Comparison of ENCODE assay signal across 9 cellular contexts in genomic region chr6:63504777-63505384, GRCh38.
DNase-seq lines count a peak whose midpoint lies in the region; ATAC-seq and TF ChIP-seq lines count a peak whose summit lies in the region.
"Had no signal": no experiment of that assay in that cellular context is flagged by ENCODE, and none has a peak within 500 bp of the region (broad histone marks: within the 10 kb centered on the region; RNA-seq: fewer than 3 reads in every experiment).

No MANE protein-coding gene starts in this region.

- no peaks in the 10 kb centered on the region for H3K36me3 ChIP-seq in transverse colon
- H3K36me3 ChIP-seq: neutrophil had no signal

- H3K27me3 ChIP-seq in transverse colon = no peaks in the 10 kb centered on the region
- H3K27me3 ChIP-seq: neutrophil had no signal

- intact Hi-C loops in transverse colon (cut with DNase I; ENCODE audit: low total_unique reads) = no loop called here

- in situ Hi-C loops in transverse colon (cut with MboI; ENCODE audit: low pct_ligation_motif_present in 1 of 4, low pct_unique_long_range_greater_than_20kb in 1 of 4, low sequenced_read_pairs in 3 of 4) = no loop called here

- WGBS in transverse colon (ENCODE audit: low coverage in 1 of 2), 2 donors = 67% methylated on average over 3 of the region's 3 CpGs; no CpG with 5 or more reads in 1 of the 2 donors

- TF ChIP-seq EP300 in transverse colon (IDR thresholded peaks at IDR 0.05; ENCODE audit: low read depth) = no peak

- H3K4me1 ChIP-seq in transverse colon = peaks cover 6 to 28% (median 15%) of the 10 kb centered on the region in 4 donors

- no peaks in the 10 kb centered on the region for H3K9me3 ChIP-seq in transverse colon
- H3K9me3 ChIP-seq: neutrophil had no signal

- TF ChIP-seq POLR2A in transverse colon (IDR thresholded peaks at IDR 0.05) = no peak

- no peak for TF ChIP-seq CTCF in transverse colon (IDR thresholded peaks at IDR 0.05)

- H3K4me3 ChIP-seq in transverse colon = no peak overlapping the region

- no peak overlapping the region for H3K27ac ChIP-seq in transverse colon
- H3K27ac ChIP-seq: neutrophil had no signal

- ATAC-seq in GM18873 (IDR thresholded peaks at IDR 0.05; ENCODE audit: low FRiP score, unreplicated experiment) (peak; percentile 100), GM21529 (IDR thresholded peaks at IDR 0.05; ENCODE audit: unreplicated experiment) (peak; percentile 98), HG03175 (IDR thresholded peaks at IDR 0.05; ENCODE audit: unreplicated experiment) (peak; percentile 99)

- DNase-seq in glomerular visceral epithelial cell (ENCODE audit: extremely low spot score) (peak; percentile 40), DMS153 treated with DMSO at 0.1 percent for 48 hours (lab: John Stamatoyannopoulos, UW; ENCODE audit: unreplicated experiment) (no peak), SHP77 treated with DMSO at 0.1 percent for 48 hours (lab: John Stamatoyannopoulos, UW) (no peak), transverse colon (no peak)
- DNase-seq: cortex of kidney had no signal
